ENCODE assay signal across 20 cellular contexts in genomic region chr12:45930369-45930768, GRCh38.
DNase-seq lines count a peak whose midpoint lies in the region; ATAC-seq, FAIRE-seq and TF ChIP-seq lines count a peak whose summit lies in the region.
"Had no signal": no experiment of that assay in that cellular context is flagged by ENCODE, and none has a peak within 500 bp of the region (broad histone marks: within the 10 kb centered on the region; RNA-seq: fewer than 3 reads in every experiment).

No MANE protein-coding gene starts in this region.

- DNase-seq in activated CD4-positive, alpha-beta T cell treated with anti-CD3 and anti-CD28 coated beads, Interleukin-2, amount 10 ng/mL, durations not matched to agents 24 days and 14 days: peak; percentile 5
- no peak for DNase-seq in activated CD4-positive, alpha-beta T cell treated with anti-CD3 and anti-CD28 coated beads, Interleukin-2, amount 50 U/mL, for 4 hours
- DNase-seq in GM12891 (ENCODE audit: insufficient read length, low spot score) (no peak), left colon (no peak), GM12892 (ENCODE audit: insufficient read length) (no peak)
- DNase-seq: ACHN; AML-193; C1 segment of cervical spinal cord; Calu3; CD4-positive, alpha-beta memory T cell; COR-L47; DMS53; DMS79 treated with DMSO at 0.1 percent for 48 hours; GF-D8; GOT3 had no signal

- no peaks in the 10 kb centered on the region for H3K27me3 Mint-ChIP-seq in activated CD4-positive, alpha-beta T cell treated with anti-CD3 and anti-CD28 coated beads, Interleukin-2, amount 10 ng/mL, durations not matched to agents 24 days and 14 days
- H3K27me3 Mint-ChIP-seq: CD4-positive, alpha-beta memory T cell had no signal

- no peak overlapping the region for H3K4me3 Mint-ChIP-seq in activated CD4-positive, alpha-beta T cell treated with anti-CD3 and anti-CD28 coated beads, Interleukin-2, amount 10 ng/mL, durations not matched to agents 24 days and 14 days
- H3K4me3 Mint-ChIP-seq: CD4-positive, alpha-beta memory T cell had no signal

- peak; percentile 13 for FAIRE-seq in GM12891 (lab: Jason Lieb, UNC)
- no peak for FAIRE-seq in GM12892 (lab: Jason Lieb, UNC)
- FAIRE-seq: GM18507, H54 had no signal

- peak; percentile 34 for ATAC-seq in left colon
- no peak for ATAC-seq in GM18868 (IDR thresholded peaks at IDR 0.05; ENCODE audit: unreplicated experiment)
- ATAC-seq in GM18502 (IDR thresholded peaks at IDR 0.05; ENCODE audit: poor library complexity, unreplicated experiment): no peak
- ATAC-seq: A549 had no signal

- peaks cover 3% of the 10 kb centered on the region for H3K4me1 Mint-ChIP-seq in activated CD4-positive, alpha-beta T cell treated with anti-CD3 and anti-CD28 coated beads, Interleukin-2, amount 10 ng/mL, durations not matched to agents 24 days and 14 days

- H3K27ac Mint-ChIP-seq in activated CD4-positive, alpha-beta T cell treated with anti-CD3 and anti-CD28 coated beads, Interleukin-2, amount 10 ng/mL, durations not matched to agents 24 days and 14 days: no peak overlapping the region

- no peak for TF ChIP-seq POLR2A in GM12891 (IDR thresholded peaks at IDR 0.05; ENCODE audit: low read depth, low read length)
- TF ChIP-seq POLR2A in GM12892 (IDR thresholded peaks at IDR 0.05; ENCODE audit: low read depth, low read length): no peak

- H3K36me3 Mint-ChIP-seq in activated CD4-positive, alpha-beta T cell treated with anti-CD3 and anti-CD28 coated beads, Interleukin-2, amount 10 ng/mL, durations not matched to agents 24 days and 14 days (ENCODE audit: low read depth): peaks cover 48% of the 10 kb centered on the region

- intact Hi-C loops in activated CD4-positive, alpha-beta T cell treated with anti-CD3 and anti-CD28 coated beads, Interleukin-2, amount 10 ng/mL, durations not matched to agents 24 days and 14 days (cut with micrococcal nuclease): no loop called here
- intact Hi-C loops in left colon (cut with DNase I, micrococcal nuclease): no loop called here

- no peaks in the 10 kb centered on the region for H3K9me3 Mint-ChIP-seq in activated CD4-positive, alpha-beta T cell treated with anti-CD3 and anti-CD28 coated beads, Interleukin-2, amount 10 ng/mL, durations not matched to agents 24 days and 14 days
- H3K9me3 Mint-ChIP-seq: CD4-positive, alpha-beta memory T cell had no signal

TF ChIP-seq in GM12891, 5 proteins besides CTCF, POLR2A, EP300 and RAD21:
- TF ChIP-seq TAF1 (IDR thresholded peaks at IDR 0.05; ENCODE audit: low read depth, low read length): no peak
- TF ChIP-seq PAX5 (IDR thresholded peaks at IDR 0.05; ENCODE audit: insufficient read depth, low read length, severe bottlenecking): no peak
- TF ChIP-seq POLR2AphosphoS5 (IDR thresholded peaks at IDR 0.05; ENCODE audit: low read depth, low read length): no peak
- no peak for TF ChIP-seq POU2F2 (IDR thresholded peaks at IDR 0.05; ENCODE audit: low read depth, low read length)
- TF ChIP-seq SPI1 (IDR thresholded peaks at IDR 0.05; ENCODE audit: low read depth, low read length): no peak
